Comparison of ENCODE assay signal across 2 cellular contexts in genomic region chr16:20674684-20675487, GRCh38.
TF ChIP-seq lines count a peak whose summit lies in the region.

No MANE protein-coding gene starts in this region.

TF ChIP-seq in K562, 482 proteins besides CTCF, POLR2A, EP300 and RAD21 (continued from another document and continues in another):
- TF ChIP-seq ZNF395 (CRISPR knock-in tag; IDR thresholded peaks at IDR 0.05) (peak; percentile 17; the same call in 1 of the 2 replicates), ZNF583 (CRISPR knock-in tag; IDR thresholded peaks at IDR 0.05) (no peak), BMI1 (IDR thresholded peaks at IDR 0.05; ENCODE audit: low read length) (no peak), ATF1 (CRISPR knock-in tag; IDR thresholded peaks at IDR 0.05) (no peak), ATF1 (tag; IDR thresholded peaks at IDR 0.05) (no peak), ZBTB33 (CRISPR knock-in tag; IDR thresholded peaks at IDR 0.05) (no peak), KAT8 (IDR thresholded peaks at IDR 0.05; ENCODE audit: low read depth) (no peak), MEIS2 (IDR thresholded peaks at IDR 0.05; ENCODE audit: partially characterized antibody) (no peak), NR2C2 (CRISPR knock-in tag; IDR thresholded peaks at IDR 0.05) (0 out of 2 replicates have a peak, but pooled peaks have one; percentile 71), NR2C2 (tag; IDR thresholded peaks at IDR 0.05) (no peak), ZNF239 (CRISPR knock-in tag; IDR thresholded peaks at IDR 0.05) (no peak), KAT7 (CRISPR knock-in tag; IDR thresholded peaks at IDR 0.05; ENCODE audit: borderline replicate concordance) (0 out of 2 replicates have a peak, but pooled peaks have one; percentile 59), BCL6 (CRISPR knock-in tag; IDR thresholded peaks at IDR 0.05) (no peak), ZNF518B (CRISPR knock-in tag; IDR thresholded peaks at IDR 0.05) (no peak), ELF1 (tag; IDR thresholded peaks at IDR 0.05) (no peak)
- TF ChIP-seq, protein P1, sequence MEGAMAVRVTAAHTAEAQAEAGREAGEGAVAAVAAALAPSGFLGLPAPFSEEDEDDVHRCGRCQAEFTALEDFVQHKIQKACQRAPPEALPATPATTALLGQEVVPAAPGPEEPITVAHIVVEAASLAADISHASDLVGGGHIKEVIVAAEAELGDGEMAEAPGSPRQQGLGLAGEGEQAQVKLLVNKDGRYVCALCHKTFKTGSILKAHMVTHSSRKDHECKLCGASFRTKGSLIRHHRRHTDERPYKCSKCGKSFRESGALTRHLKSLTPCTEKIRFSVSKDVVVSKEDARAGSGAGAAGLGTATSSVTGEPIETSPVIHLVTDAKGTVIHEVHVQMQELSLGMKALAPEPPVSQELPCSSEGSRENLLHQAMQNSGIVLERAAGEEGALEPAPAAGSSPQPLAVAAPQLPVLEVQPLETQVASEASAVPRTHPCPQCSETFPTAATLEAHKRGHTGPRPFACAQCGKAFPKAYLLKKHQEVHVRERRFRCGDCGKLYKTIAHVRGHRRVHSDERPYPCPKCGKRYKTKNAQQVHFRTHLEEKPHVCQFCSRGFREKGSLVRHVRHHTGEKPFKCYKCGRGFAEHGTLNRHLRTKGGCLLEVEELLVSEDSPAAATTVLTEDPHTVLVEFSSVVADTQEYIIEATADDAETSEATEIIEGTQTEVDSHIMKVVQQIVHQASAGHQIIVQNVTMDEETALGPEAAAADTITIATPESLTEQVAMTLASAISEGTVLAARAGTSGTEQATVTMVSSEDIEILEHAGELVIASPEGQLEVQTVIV (CRISPR knock-in tag; IDR thresholded peaks at IDR 0.05; ENCODE audit: borderline replicate concordance): no peak

TF ChIP-seq in HepG2, 621 proteins besides CTCF, POLR2A, EP300 and RAD21 (continued from another document and continues in another):
- TF ChIP-seq, protein P2, sequence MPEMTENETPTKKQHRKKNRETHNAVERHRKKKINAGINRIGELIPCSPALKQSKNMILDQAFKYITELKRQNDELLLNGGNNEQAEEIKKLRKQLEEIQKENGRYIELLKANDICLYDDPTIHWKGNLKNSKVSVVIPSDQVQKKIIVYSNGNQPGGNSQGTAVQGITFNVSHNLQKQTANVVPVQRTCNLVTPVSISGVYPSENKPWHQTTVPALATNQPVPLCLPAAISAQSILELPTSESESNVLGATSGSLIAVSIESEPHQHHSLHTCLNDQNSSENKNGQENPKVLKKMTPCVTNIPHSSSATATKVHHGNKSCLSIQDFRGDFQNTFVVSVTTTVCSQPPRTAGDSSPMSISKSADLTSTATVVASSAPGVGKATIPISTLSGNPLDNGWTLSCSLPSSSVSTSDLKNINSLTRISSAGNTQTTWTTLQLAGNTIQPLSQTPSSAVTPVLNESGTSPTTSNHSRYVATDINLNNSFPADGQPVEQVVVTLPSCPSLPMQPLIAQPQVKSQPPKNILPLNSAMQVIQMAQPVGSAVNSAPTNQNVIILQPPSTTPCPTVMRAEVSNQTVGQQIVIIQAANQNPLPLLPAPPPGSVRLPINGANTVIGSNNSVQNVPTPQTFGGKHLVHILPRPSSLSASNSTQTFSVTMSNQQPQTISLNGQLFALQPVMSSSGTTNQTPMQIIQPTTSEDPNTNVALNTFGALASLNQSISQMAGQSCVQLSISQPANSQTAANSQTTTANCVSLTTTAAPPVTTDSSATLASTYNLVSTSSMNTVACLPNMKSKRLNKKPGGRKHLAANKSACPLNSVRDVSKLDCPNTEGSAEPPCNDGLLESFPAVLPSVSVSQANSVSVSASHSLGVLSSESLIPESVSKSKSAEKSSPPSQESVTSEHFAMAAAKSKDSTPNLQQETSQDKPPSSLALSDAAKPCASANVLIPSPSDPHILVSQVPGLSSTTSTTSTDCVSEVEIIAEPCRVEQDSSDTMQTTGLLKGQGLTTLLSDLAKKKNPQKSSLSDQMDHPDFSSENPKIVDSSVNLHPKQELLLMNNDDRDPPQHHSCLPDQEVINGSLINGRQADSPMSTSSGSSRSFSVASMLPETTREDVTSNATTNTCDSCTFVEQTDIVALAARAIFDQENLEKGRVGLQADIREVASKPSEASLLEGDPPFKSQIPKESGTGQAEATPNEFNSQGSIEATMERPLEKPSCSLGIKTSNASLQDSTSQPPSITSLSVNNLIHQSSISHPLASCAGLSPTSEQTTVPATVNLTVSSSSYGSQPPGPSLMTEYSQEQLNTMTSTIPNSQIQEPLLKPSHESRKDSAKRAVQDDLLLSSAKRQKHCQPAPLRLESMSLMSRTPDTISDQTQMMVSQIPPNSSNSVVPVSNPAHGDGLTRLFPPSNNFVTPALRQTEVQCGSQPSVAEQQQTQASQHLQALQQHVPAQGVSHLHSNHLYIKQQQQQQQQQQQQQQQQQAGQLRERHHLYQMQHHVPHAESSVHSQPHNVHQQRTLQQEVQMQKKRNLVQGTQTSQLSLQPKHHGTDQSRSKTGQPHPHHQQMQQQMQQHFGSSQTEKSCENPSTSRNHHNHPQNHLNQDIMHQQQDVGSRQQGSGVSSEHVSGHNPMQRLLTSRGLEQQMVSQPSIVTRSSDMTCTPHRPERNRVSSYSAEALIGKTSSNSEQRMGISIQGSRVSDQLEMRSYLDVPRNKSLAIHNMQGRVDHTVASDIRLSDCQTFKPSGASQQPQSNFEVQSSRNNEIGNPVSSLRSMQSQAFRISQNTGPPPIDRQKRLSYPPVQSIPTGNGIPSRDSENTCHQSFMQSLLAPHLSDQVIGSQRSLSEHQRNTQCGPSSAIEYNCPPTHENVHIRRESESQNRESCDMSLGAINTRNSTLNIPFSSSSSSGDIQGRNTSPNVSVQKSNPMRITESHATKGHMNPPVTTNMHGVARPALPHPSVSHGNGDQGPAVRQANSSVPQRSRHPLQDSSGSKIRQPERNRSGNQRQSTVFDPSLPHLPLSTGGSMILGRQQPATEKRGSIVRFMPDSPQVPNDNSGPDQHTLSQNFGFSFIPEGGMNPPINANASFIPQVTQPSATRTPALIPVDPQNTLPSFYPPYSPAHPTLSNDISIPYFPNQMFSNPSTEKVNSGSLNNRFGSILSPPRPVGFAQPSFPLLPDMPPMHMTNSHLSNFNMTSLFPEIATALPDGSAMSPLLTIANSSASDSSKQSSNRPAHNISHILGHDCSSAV (CRISPR knock-in tag; IDR thresholded peaks at IDR 0.05; ENCODE audit: borderline replicate concordance): no peak
- TF ChIP-seq, protein P3, sequence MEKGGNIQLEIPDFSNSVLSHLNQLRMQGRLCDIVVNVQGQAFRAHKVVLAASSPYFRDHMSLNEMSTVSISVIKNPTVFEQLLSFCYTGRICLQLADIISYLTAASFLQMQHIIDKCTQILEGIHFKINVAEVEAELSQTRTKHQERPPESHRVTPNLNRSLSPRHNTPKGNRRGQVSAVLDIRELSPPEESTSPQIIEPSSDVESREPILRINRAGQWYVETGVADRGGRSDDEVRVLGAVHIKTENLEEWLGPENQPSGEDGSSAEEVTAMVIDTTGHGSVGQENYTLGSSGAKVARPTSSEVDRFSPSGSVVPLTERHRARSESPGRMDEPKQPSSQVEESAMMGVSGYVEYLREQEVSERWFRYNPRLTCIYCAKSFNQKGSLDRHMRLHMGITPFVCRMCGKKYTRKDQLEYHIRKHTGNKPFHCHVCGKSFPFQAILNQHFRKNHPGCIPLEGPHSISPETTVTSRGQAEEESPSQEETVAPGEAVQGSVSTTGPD (CRISPR knock-in tag; IDR thresholded peaks at IDR 0.05): no peak
- TF ChIP-seq, protein P4, sequence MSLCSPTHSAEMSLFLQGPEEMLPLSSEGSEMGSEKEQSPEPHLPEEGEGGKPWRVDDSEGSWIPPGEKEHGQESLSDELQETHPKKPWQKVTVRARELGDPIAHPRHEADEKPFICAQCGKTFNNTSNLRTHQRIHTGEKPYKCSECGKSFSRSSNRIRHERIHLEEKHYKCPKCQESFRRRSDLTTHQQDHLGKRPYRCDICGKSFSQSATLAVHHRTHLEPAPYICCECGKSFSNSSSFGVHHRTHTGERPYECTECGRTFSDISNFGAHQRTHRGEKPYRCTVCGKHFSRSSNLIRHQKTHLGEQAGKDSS (CRISPR knock-in tag; IDR thresholded peaks at IDR 0.05; ENCODE audit: borderline replicate concordance, low read depth): no peak
- no peak for TF ChIP-seq ZNF839 (CRISPR knock-in tag; IDR thresholded peaks at IDR 0.05; ENCODE audit: borderline replicate concordance)
- TF ChIP-seq ZNF251 (CRISPR knock-in tag; IDR thresholded peaks at IDR 0.05): 0 out of 2 replicates have a peak, but pooled peaks have one; percentile 64
- TF ChIP-seq GATAD1 (CRISPR knock-in tag; IDR thresholded peaks at IDR 0.05): peak; percentile 9; the same call in 1 of the 2 replicates
- no peak for TF ChIP-seq ZNF432 (CRISPR knock-in tag; IDR thresholded peaks at IDR 0.05; ENCODE audit: borderline replicate concordance)
- TF ChIP-seq ISL2 (CRISPR knock-in tag; IDR thresholded peaks at IDR 0.05): no peak
- TF ChIP-seq ZSCAN22 (CRISPR knock-in tag; IDR thresholded peaks at IDR 0.05): no peak
- peak; percentile 38; the same call in 1 of the 2 replicates for TF ChIP-seq ZNF567 (CRISPR knock-in tag; IDR thresholded peaks at IDR 0.05; ENCODE audit: borderline replicate concordance)
- TF ChIP-seq ZNF343 (CRISPR knock-in tag; IDR thresholded peaks at IDR 0.05): 0 out of 2 replicates have a peak, but pooled peaks have one; percentile 16
- TF ChIP-seq, protein P5, sequence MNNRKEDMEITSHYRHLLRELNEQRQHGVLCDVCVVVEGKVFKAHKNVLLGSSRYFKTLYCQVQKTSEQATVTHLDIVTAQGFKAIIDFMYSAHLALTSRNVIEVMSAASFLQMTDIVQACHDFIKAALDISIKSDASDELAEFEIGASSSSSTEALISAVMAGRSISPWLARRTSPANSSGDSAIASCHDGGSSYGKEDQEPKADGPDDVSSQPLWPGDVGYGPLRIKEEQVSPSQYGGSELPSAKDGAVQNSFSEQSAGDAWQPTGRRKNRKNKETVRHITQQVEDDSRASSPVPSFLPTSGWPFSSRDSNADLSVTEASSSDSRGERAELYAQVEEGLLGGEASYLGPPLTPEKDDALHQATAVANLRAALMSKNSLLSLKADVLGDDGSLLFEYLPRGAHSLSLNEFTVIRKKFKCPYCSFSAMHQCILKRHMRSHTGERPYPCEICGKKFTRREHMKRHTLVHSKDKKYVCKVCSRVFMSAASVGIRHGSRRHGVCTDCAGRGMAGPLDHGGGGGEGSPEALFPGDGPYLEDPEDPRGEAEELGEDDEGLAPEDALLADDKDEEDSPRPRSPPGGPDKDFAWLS (CRISPR knock-in tag; IDR thresholded peaks at IDR 0.05; ENCODE audit: borderline replicate concordance): no peak
- no peak for TF ChIP-seq HNRNPLL (IDR thresholded peaks at IDR 0.05; ENCODE audit: low read depth, low read length, poor library complexity, severe bottlenecking)
- no peak for TF ChIP-seq ZNF879 (CRISPR knock-in tag; IDR thresholded peaks at IDR 0.05)
- no peak for TF ChIP-seq ZNF160 (CRISPR knock-in tag; IDR thresholded peaks at IDR 0.05)
- TF ChIP-seq ZFP41 (CRISPR knock-in tag; IDR thresholded peaks at IDR 0.05; ENCODE audit: borderline replicate concordance): peak; percentile 54; the same call in 1 of the 2 replicates
- TF ChIP-seq RFXAP (CRISPR knock-in tag; IDR thresholded peaks at IDR 0.05; ENCODE audit: borderline replicate concordance): no peak
- no peak for TF ChIP-seq ZNF607 (CRISPR knock-in tag; IDR thresholded peaks at IDR 0.05; ENCODE audit: borderline replicate concordance)
- 0 out of 2 replicates have a peak, but pooled peaks have one; percentile 52 for TF ChIP-seq KLF13 (CRISPR knock-in tag; IDR thresholded peaks at IDR 0.05)
- no peak for TF ChIP-seq ZNF24 (IDR thresholded peaks at IDR 0.05)
- no peak for TF ChIP-seq ZNF10 (CRISPR knock-in tag; IDR thresholded peaks at IDR 0.05; ENCODE audit: borderline replicate concordance, low read depth)
- TF ChIP-seq, protein P6, sequence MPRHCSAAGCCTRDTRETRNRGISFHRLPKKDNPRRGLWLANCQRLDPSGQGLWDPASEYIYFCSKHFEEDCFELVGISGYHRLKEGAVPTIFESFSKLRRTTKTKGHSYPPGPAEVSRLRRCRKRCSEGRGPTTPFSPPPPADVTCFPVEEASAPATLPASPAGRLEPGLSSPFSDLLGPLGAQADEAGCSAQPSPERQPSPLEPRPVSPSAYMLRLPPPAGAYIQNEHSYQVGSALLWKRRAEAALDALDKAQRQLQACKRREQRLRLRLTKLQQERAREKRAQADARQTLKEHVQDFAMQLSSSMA (CRISPR knock-in tag; IDR thresholded peaks at IDR 0.05): no peak; the same call in 1 of the 2 replicates
- TF ChIP-seq KDM1A (CRISPR knock-in tag; IDR thresholded peaks at IDR 0.05): no peak
- TF ChIP-seq FOXJ3 (CRISPR knock-in tag; IDR thresholded peaks at IDR 0.05; ENCODE audit: borderline replicate concordance): no peak
- TF ChIP-seq ZNF609 (CRISPR knock-in tag; IDR thresholded peaks at IDR 0.05; ENCODE audit: borderline replicate concordance): no peak
- TF ChIP-seq ZNF101 (CRISPR knock-in tag; IDR thresholded peaks at IDR 0.05; ENCODE audit: borderline replicate concordance, low read depth): no peak
- TF ChIP-seq FOXO4 (CRISPR knock-in tag; conservative IDR thresholded peaks at IDR 0.05): 0 out of 2 replicates have a peak, but pooled peaks have one; percentile 74
